In the genomic region with DNA sequence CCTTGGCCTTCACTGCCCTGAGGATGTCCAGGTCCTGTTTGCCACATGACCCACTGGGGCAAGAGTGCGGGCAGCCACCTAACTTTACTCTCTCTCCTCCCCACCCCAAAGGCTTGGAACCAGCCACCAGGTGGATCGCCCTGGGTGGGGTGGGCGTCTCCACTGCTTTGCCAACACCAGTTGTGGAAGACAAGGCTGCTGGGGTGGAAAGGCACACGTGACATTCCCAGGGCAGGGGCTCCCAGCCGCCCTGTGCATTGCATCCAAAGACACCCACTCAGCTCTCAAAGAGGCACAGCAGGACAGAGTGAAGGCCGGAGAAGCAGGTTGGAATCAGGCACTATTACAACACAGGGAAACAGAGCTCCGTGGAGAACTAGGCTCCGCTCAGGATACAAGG, we compare ENCODE assay signal across 1 cellular context.
TF ChIP-seq lines count a peak whose summit lies in the region.

No MANE protein-coding gene starts in this region.

TF ChIP-seq in H1, 55 proteins besides CTCF, POLR2A, EP300 and RAD21 (continued from another document):
- no peak for TF ChIP-seq JUN (IDR thresholded peaks at IDR 0.05; ENCODE audit: low read depth, low read length)
- no peak for TF ChIP-seq KDM5A (IDR thresholded peaks at IDR 0.05; ENCODE audit: low read length)
- no peak for TF ChIP-seq NANOG (IDR thresholded peaks at IDR 0.05; ENCODE audit: insufficient read depth, low read depth, low read length, poor library complexity, severe bottlenecking)
- no peak for TF ChIP-seq EZH2 (IDR thresholded peaks at IDR 0.05; ENCODE audit: low read depth, low read length, severe bottlenecking)
- TF ChIP-seq, protein P1, sequence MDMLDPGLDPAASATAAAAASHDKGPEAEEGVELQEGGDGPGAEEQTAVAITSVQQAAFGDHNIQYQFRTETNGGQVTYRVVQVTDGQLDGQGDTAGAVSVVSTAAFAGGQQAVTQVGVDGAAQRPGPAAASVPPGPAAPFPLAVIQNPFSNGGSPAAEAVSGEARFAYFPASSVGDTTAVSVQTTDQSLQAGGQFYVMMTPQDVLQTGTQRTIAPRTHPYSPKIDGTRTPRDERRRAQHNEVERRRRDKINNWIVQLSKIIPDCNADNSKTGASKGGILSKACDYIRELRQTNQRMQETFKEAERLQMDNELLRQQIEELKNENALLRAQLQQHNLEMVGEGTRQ (IDR thresholded peaks at IDR 0.05; ENCODE audit: low read length) = no peak
